8 cellular contexts compared by ENCODE assay signal in the genomic region with DNA sequence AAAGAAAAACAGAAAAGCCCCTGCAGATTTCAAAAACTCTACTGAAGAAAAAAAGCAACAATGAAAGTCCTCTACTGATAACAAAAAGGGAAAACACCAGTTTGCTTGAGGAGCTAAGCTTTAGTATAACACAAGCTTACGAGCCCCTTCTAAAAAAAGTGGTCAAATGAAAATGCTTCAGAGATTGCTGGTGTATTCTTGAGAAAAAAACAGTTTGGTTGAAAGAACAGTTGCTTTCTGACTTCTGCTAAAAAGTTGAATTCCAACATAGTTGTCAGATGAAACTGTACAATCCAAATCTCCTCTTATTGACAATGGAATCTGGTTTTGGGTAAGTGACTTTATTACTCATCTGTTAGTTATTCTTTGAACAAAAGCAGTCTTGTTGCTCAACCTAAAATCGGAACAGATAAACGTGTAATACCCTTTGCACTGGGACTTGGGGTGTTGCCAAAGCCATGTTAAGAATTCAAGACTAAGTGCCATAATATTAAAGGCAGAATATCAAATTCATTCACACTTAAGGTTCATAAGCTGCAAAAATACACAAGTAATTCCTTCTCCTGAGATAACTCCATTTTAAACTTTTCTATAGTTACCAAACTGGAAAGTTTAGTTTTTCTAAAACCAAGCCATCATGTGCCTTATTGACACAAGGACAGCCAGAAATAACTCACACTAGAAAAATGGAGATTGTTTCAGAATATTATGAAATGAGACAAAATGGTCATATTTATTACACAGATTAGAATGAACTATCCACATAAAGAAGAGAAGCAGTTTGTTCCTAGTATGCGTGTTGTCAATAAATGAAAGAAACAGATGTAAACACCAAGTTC. TPM values are rescaled to one million over a fixed set of nuclear protein-coding genes. Genes with fewer than 3 reads are reported as not detected.
DNase-seq lines count a peak whose midpoint lies in the region; ATAC-seq and TF ChIP-seq lines count a peak whose summit lies in the region.

No MANE protein-coding gene starts in this region.

- ATAC-seq in GM18517 (IDR thresholded peaks at IDR 0.05; ENCODE audit: unreplicated experiment) (peak; percentile 50), HG02571 (IDR thresholded peaks at IDR 0.05; ENCODE audit: unreplicated experiment) (peak; percentile 42)
- no peak for ATAC-seq in stimulated activated memory B cell treated with anti-CD40 and anti-IgM and Interleukin-4, amounts not matched to agents 10 μg/mL and 1 μg/mL and 100 μg/mL, for 72 hours

- peak; percentile 56 to 92 for DNase-seq in PC-9
- DNase-seq in hepatic stellate cell (ENCODE audit: low spot score) = peak; percentile 14
- no peak for DNase-seq in transverse colon
- no peak for DNase-seq in immature natural killer cell
- no peak for DNase-seq in NCI-H1694 (lab: John Stamatoyannopoulos, UW)

- H3K4me1 Mint-ChIP-seq in immature natural killer cell = peaks cover 6 to 12% of the 10 kb centered on the region in 2 donors
- peaks cover 18% of the 10 kb centered on the region for H3K4me1 Mint-ChIP-seq in stimulated activated memory B cell treated with anti-CD40 and anti-IgM and Interleukin-4, amounts not matched to agents 10 μg/mL and 1 μg/mL and 100 μg/mL, for 72 hours

- H3K9me2 ChIP-seq in PC-9 (ENCODE audit: insufficient read depth) = no peaks in the 10 kb centered on the region

- peaks cover 8% of the 10 kb centered on the region; the same call in 1 of the 2 replicates for H3K9me3 ChIP-seq in PC-9 (ENCODE audit: insufficient read depth, low read depth)
- no peaks in the 10 kb centered on the region for H3K9me3 ChIP-seq in transverse colon

- intact Hi-C loops in PC-9 (cut with micrococcal nuclease; ENCODE audit: unreplicated experiment) = loop anchor here (1.0 to 5.0 kb wide), 7 partner anchors 23 to 552 kb away; no protein-coding TSS in a partner anchor
- intact Hi-C loops in transverse colon (cut with DNase I; ENCODE audit: low total_unique reads) = no loop called here

- H4K20me1 ChIP-seq in PC-9 (ENCODE audit: insufficient read depth) = no peaks in the 10 kb centered on the region

- no peaks in the 10 kb centered on the region for H3K36me3 Mint-ChIP-seq in immature natural killer cell
- H3K36me3 Mint-ChIP-seq in stimulated activated memory B cell treated with anti-CD40 and anti-IgM and Interleukin-4, amounts not matched to agents 10 μg/mL and 1 μg/mL and 100 μg/mL, for 72 hours = no peaks in the 10 kb centered on the region

- peaks cover 0 to 5% (median 2%) of the 10 kb centered on the region in 3 donors for H3K27me3 Mint-ChIP-seq in immature natural killer cell (ENCODE audit: low read depth in 3 of 3)
- H3K27me3 Mint-ChIP-seq in stimulated activated memory B cell treated with anti-CD40 and anti-IgM and Interleukin-4, amounts not matched to agents 10 μg/mL and 1 μg/mL and 100 μg/mL, for 72 hours = peaks cover 17% of the 10 kb centered on the region

- H2AFZ ChIP-seq in PC-9 = peak overlapping the region; percentile 67; the same call in 1 of the 2 replicates

- H3K4me3 Mint-ChIP-seq in immature natural killer cell = no peak overlapping the region
- H3K4me3 Mint-ChIP-seq in stimulated activated memory B cell treated with anti-CD40 and anti-IgM and Interleukin-4, amounts not matched to agents 10 μg/mL and 1 μg/mL and 100 μg/mL, for 72 hours = no peak overlapping the region

- in situ Hi-C loops in transverse colon (cut with MboI; ENCODE audit: low pct_ligation_motif_present in 1 of 4, low pct_unique_long_range_greater_than_20kb in 1 of 4, low sequenced_read_pairs in 3 of 4) = loop anchor here in 3 of 4 donors (25.0 kb wide), 2 partner anchors 673 to 698 kb away; no protein-coding TSS in a partner anchor

- H3K4me3 ChIP-seq in PC-9 (peak overlapping the region; percentile 24; the same call in 1 of the 2 replicates), transverse colon (no peak overlapping the region)

- CTCF ChIA-PET in PC-9 (lab: Charles Lee) = no interaction called here

- H3K36me3 ChIP-seq in PC-9 (ENCODE audit: low read depth) (0 out of 2 replicates have a peak, but pooled peaks cover 4% of the 10 kb centered on the region), transverse colon (no peaks in the 10 kb centered on the region)

- H3K4me1 ChIP-seq in PC-9 (replicated peaks; ENCODE audit: insufficient read depth) (peaks cover 30% of the 10 kb centered on the region), transverse colon (no peaks in the 10 kb centered on the region)

- H3K27ac Mint-ChIP-seq in immature natural killer cell = no peak overlapping the region
- no peak overlapping the region for H3K27ac Mint-ChIP-seq in stimulated activated memory B cell treated with anti-CD40 and anti-IgM and Interleukin-4, amounts not matched to agents 10 μg/mL and 1 μg/mL and 100 μg/mL, for 72 hours

- H3F3A ChIP-seq in PC-9 (ENCODE audit: insufficient read depth, low read depth) = peaks cover 19% of the 10 kb centered on the region

- no peaks in the 10 kb centered on the region for H3K79me2 ChIP-seq in PC-9 (ENCODE audit: low read depth)

- BruUV-seq in PC-9 (replicated peaks; lab: Mats Ljungman, UMichigan) = no TSS peak

- 46 to 61% methylated on average over 2 to 4 of the region's 4 CpGs for WGBS in transverse colon (ENCODE audit: low coverage in 1 of 2), 2 donors

- POLR2A ChIA-PET in PC-9 (lab: Charles Lee; ENCODE audit: unreplicated experiment) = no interaction called here

- no peak for TF ChIP-seq CTCF in PC-9 (conservative IDR thresholded peaks at IDR 0.05)
- no peak for TF ChIP-seq CTCF in transverse colon (IDR thresholded peaks at IDR 0.05)

- H3K4me2 ChIP-seq in PC-9 = peak overlapping the region; percentile 66

- no peak for TF ChIP-seq POLR2A in transverse colon (IDR thresholded peaks at IDR 0.05)

- TF ChIP-seq EP300 in transverse colon (IDR thresholded peaks at IDR 0.05; ENCODE audit: low read depth) = no peak

- no peaks in the 10 kb centered on the region for H3K9me3 Mint-ChIP-seq in immature natural killer cell
- H3K9me3 Mint-ChIP-seq in stimulated activated memory B cell treated with anti-CD40 and anti-IgM and Interleukin-4, amounts not matched to agents 10 μg/mL and 1 μg/mL and 100 μg/mL, for 72 hours = no peaks in the 10 kb centered on the region

- H3K27ac ChIP-seq in PC-9 (peak overlapping the region; percentile 90), transverse colon (no peak overlapping the region)

- H3K27me3 ChIP-seq in PC-9 (ENCODE audit: insufficient read depth, low read depth) (no peaks in the 10 kb centered on the region), transverse colon (no peaks in the 10 kb centered on the region)

RNA-seq across cellular contexts. Expression of gene SPAG16, which starts 45.3 kb away (rescaled TPM):
- total RNA-seq in PC-9 (2021) (30.0 and 31.7 TPM in 2 replicates), transverse colon (10 to 100 TPM in 3 of 4 donors, 1 to 10 TPM in 1; 1.2 to 30.8 (median 16.2) TPM)
- polyA plus RNA-seq in immature natural killer cell = 10 to 100 TPM in 2 of 3 donors, 1 to 10 TPM in 1; 9.7 to 18.6 (median 11.5) TPM

Comparison
In these comparisons a context has a peak if more than half of its experiments do, and no peak if none do; other contexts are left out.
1. DNase-seq: peak in PC-9 (2 of 2) and hepatic stellate cell (single experiment); none in transverse colon (single experiment), immature natural killer cell (0 of 3) and NCI-H1694 (single experiment).